12 cellular contexts compared by ENCODE assay signal in the genomic region with DNA sequence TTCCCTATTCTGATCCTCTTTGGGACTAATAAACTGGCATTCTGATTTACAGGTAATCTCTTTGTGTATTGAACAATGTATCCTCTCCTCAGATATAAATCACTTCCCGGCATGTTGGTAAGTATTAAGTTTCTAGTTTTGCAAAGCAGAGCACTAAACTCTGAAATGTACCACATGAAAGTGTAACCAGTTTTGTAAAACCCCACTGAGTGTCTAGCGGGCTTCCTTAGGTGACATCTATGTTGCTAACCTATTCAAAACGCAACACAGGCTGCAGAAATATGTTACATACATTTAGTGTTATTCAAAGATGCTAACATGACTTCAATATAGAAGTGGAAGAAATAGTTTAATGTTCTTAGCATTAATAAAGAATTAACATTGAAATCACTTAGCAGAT.
"Had no signal": no experiment of that assay in that cellular context is flagged by ENCODE, and none has a peak within 500 bp of the region (broad histone marks: within the 10 kb centered on the region; RNA-seq: fewer than 3 reads in every experiment).

No MANE protein-coding gene starts in this region.

- H3K9me3 Mint-ChIP-seq: endodermal cell, neural progenitor cell had no signal

- ATAC-seq: left lobe of liver, pancreas, SK-N-SH treated with all-trans-retinoic acid at 6 μM for 48 hours had no signal

- H3K4me1 Mint-ChIP-seq: endodermal cell, neural progenitor cell had no signal

- DNase-seq: activated CD4-positive, alpha-beta T cell treated with anti-CD3 and anti-CD28 coated beads, Interleukin-2, amount 50 U/mL, for 1 hour; adrenal gland; dorsolateral prefrontal cortex; endodermal cell; hippocampal formation; midbrain; pancreas; SHP77 treated with DMSO at 0.1 percent for 48 hours; stimulated activated CD4-positive, alpha-beta T cell treated with anti-CD3 and anti-CD28 coated beads, Interleukin-1b, Interleukin-23, amount 100 ng/mL, for 48 hours had no signal

- H3K27ac Mint-ChIP-seq: endodermal cell, neural progenitor cell had no signal

- H3K4me3 Mint-ChIP-seq: endodermal cell, neural progenitor cell had no signal
